In genomic region chr12:76031414-76032042, GRCh38 we compare ENCODE assay signal across 8 cellular contexts. TPM values are rescaled to one million over a fixed set of nuclear protein-coding genes. Genes with fewer than 3 reads are reported as not detected.
DNase-seq lines count a peak whose midpoint lies in the region; ATAC-seq and FAIRE-seq lines count a peak whose summit lies in the region.

PHLDA1 (minus strand) TSS chr12:76031776.

- H3K4me1 ChIP-seq in endocrine pancreas (ENCODE audit: control insufficient read depth, insufficient read depth, low read length): peaks cover 6% of the 10 kb centered on the region

- H3K4me3 ChIP-seq in endocrine pancreas (ENCODE audit: control insufficient read depth, insufficient read depth, low read length): peak within 1 kb of the TSS; percentile 65

- FAIRE-seq in HTR-8/SVneo (lab: Jason Lieb, UNC): no peak

- no peaks in the 10 kb centered on the region for H3K27me3 ChIP-seq in endocrine pancreas (ENCODE audit: control insufficient read depth, insufficient read depth, low read length)

- no peaks in the 10 kb centered on the region for H3K36me3 ChIP-seq in endocrine pancreas (ENCODE audit: control insufficient read depth, insufficient read depth, low read length)

- peak; percentile 100 for DNase-seq in Caki2 (ENCODE audit: low read depth)
- peak; percentile 78 for DNase-seq in HTR-8/SVneo (ENCODE audit: insufficient read length, low spot score)
- DNase-seq in NOMO-1 treated with DMSO at 0.1 percent for 48 hours (lab: John Stamatoyannopoulos, UW; ENCODE audit: unreplicated experiment): peak; percentile 94
- peak; percentile 81 to 97 (median 87) for DNase-seq in activated CD8-positive, alpha-beta memory T cell treated with anti-CD3 and anti-CD28 coated beads for 48 hours (ENCODE audit: low read depth in 2 of 3, low spot score in 2 of 3)
- DNase-seq in mesenteric fat pad (ENCODE audit: low spot score): peak; percentile 97
- peak; percentile 83 for DNase-seq in stimulated activated CD8-positive, alpha-beta memory T cell treated with anti-CD3 and anti-CD28 coated beads, Interleukin-15, amount 100 ng/mL, for 24 hours (ENCODE audit: low read depth)

- in situ Hi-C loops in Caki2 (cut with HindIII; ENCODE audit: low pct_unique_long_range_greater_than_20kb, low sequenced_read_pairs): loop anchor here (25.0 kb wide), 1 partner anchor 494 kb away; no protein-coding TSS in a partner anchor

- H3K9ac ChIP-seq in endocrine pancreas (ENCODE audit: control insufficient read depth, insufficient read depth, low read length): peak within 1 kb of the TSS; percentile 81

- no peaks in the 10 kb centered on the region for H3K9me3 ChIP-seq in endocrine pancreas (ENCODE audit: control insufficient read depth, low read length)

- peak; percentile 83 for ATAC-seq in GM21367 (IDR thresholded peaks at IDR 0.05; ENCODE audit: unreplicated experiment)

RNA-seq across cellular contexts. Expression of gene PHLDA1, which starts in this region (rescaled TPM):
- total RNA-seq in Caki2 (2014; rRNA removed; shearing (Covaris generic); ENCODE audit: low replicate concordance): 18.8 and 36.5 TPM in 2 replicates
- total RNA-seq in mesenteric fat pad: 45.7 TPM

Comparison
In these comparisons a context has a peak if more than half of its experiments do, and no peak if none do; other contexts are left out.
1. Peak in every context shown above with its lines: DNase-seq, ATAC-seq and H3K4me3 ChIP-seq.